ENCODE assay signal across 18 cellular contexts in genomic region chr10:50439806-50440205, GRCh38.
DNase-seq lines count a peak whose midpoint lies in the region; ATAC-seq and TF ChIP-seq lines count a peak whose summit lies in the region.
"Had no signal": no experiment of that assay in that cellular context is flagged by ENCODE, and none has a peak within 500 bp of the region (broad histone marks: within the 10 kb centered on the region; RNA-seq: fewer than 3 reads in every experiment).

No MANE protein-coding gene starts in this region.

- H3K9me3 Mint-ChIP-seq in effector memory CD8-positive, alpha-beta T cell, result no peaks in the 10 kb centered on the region
- H3K9me3 Mint-ChIP-seq: CD4-positive, alpha-beta T cell had no signal

- no peaks in the 10 kb centered on the region for H3K9me3 ChIP-seq in GM23248 (ENCODE audit: low read depth)
- H3K9me3 ChIP-seq in thyroid gland, result no peaks in the 10 kb centered on the region
- H3K9me3 ChIP-seq: BE2C had no signal

- no peak overlapping the region for H2AFZ ChIP-seq in GM23248

- H3K9ac ChIP-seq in GM23248, result no peak overlapping the region

- no peaks in the 10 kb centered on the region for H3K36me3 ChIP-seq in GM23248 (ENCODE audit: low read depth)
- no peaks in the 10 kb centered on the region for H3K36me3 ChIP-seq in thyroid gland
- H3K36me3 ChIP-seq: BE2C had no signal

- intact Hi-C loops in thyroid gland (cut with DNase I), result no loop called here

- TF ChIP-seq CTCF in choroid plexus epithelial cell (conservative IDR thresholded peaks at IDR 0.05; ENCODE audit: low read depth, low read length) (no peak), thyroid gland (IDR thresholded peaks at IDR 0.05) (no peak)

- no peaks in the 10 kb centered on the region for H3F3A ChIP-seq in GM23248 (ENCODE audit: insufficient read depth)

- peaks cover 5% of the 10 kb centered on the region; the same call in 1 of the 2 replicates for H3K4me1 ChIP-seq in GM23248 (ENCODE audit: insufficient read depth)
- no peaks in the 10 kb centered on the region for H3K4me1 ChIP-seq in thyroid gland
- H3K4me1 ChIP-seq: BE2C had no signal

- 86 to 89% methylated on average over 2 of the region's 2 CpGs for WGBS in GM23248 (ENCODE audit: low coverage in 1 of 2, low lambda C conversion rate in 2 of 2, missing lambda C conversion rate in 2 of 2), 2 experiments
- WGBS in thyroid gland, 2 donors, result 97 to 98% methylated on average over 2 of the region's 2 CpGs

- ATAC-seq in GM19023 (IDR thresholded peaks at IDR 0.05; ENCODE audit: unreplicated experiment), result no peak
- ATAC-seq in effector memory CD8-positive, alpha-beta T cell (replicated peaks), result no peak

- H3K4me3 ChIP-seq in GM23248 (no peak overlapping the region), choroid plexus epithelial cell (ENCODE audit: low read depth, low read length) (no peak overlapping the region), thyroid gland (replicated peaks in 1 of 3) (no peak overlapping the region)
- H3K4me3 ChIP-seq: K562 had no signal

- peak; percentile 18 for DNase-seq in AG20443 (ENCODE audit: low spot score)
- DNase-seq in GM23248, result peak; percentile 20
- DNase-seq in NCI-H226, result peak; percentile 13
- peak; percentile 42 for DNase-seq in choroid plexus epithelial cell (ENCODE audit: low read depth)
- no peak for DNase-seq in SW480 (ENCODE audit: low spot score)
- no peak for DNase-seq in effector memory CD8-positive, alpha-beta T cell
- DNase-seq in thyroid gland, result no peak
- DNase-seq: 8988T; BE2C; C1 segment of cervical spinal cord; Caco-2; CD4-positive, alpha-beta T cell; DMS153; DMS79 treated with DMSO at 0.1 percent for 48 hours; H9 had no signal

- H3K27me3 ChIP-seq in GM23248 (replicated peaks; ENCODE audit: insufficient read depth) (no peaks in the 10 kb centered on the region), thyroid gland (no peaks in the 10 kb centered on the region)
- H3K27me3 ChIP-seq: BE2C had no signal

- H3K27me3 Mint-ChIP-seq in effector memory CD8-positive, alpha-beta T cell, result no peaks in the 10 kb centered on the region
- H3K27me3 Mint-ChIP-seq: CD4-positive, alpha-beta T cell had no signal

- H3K27ac ChIP-seq in GM23248, result no peak overlapping the region
- H3K27ac ChIP-seq in thyroid gland, result no peak overlapping the region
- H3K27ac ChIP-seq: HL-60 had no signal

- no peaks in the 10 kb centered on the region for H3K36me3 Mint-ChIP-seq in effector memory CD8-positive, alpha-beta T cell (ENCODE audit: insufficient read depth)

- H4K20me1 ChIP-seq in GM23248 (ENCODE audit: insufficient read depth), result no peaks in the 10 kb centered on the region

- H3K9me2 ChIP-seq in GM23248 (ENCODE audit: insufficient read depth), result no peaks in the 10 kb centered on the region

- TF ChIP-seq POLR2A in thyroid gland (IDR thresholded peaks at IDR 0.05), result no peak

- in situ Hi-C loops in GM23248 (cut with MboI), result no loop called here

- H3K4me3 Mint-ChIP-seq in effector memory CD8-positive, alpha-beta T cell, result no peak overlapping the region
- H3K4me3 Mint-ChIP-seq: CD4-positive, alpha-beta T cell; H9 had no signal

- no peaks in the 10 kb centered on the region for H3K79me2 ChIP-seq in GM23248 (ENCODE audit: insufficient read depth)

- H3K4me2 ChIP-seq in GM23248 (ENCODE audit: unreplicated experiment), result no peak overlapping the region

- peaks cover 16 to 19% of the 10 kb centered on the region in 2 donors for H3K4me1 Mint-ChIP-seq in effector memory CD8-positive, alpha-beta T cell (ENCODE audit: low read depth in 2 of 2)

- no peak overlapping the region for H3K27ac Mint-ChIP-seq in effector memory CD8-positive, alpha-beta T cell
- H3K27ac Mint-ChIP-seq: CD4-positive, alpha-beta T cell had no signal

Comparison
In these comparisons a context has a peak if more than half of its experiments do, and no peak if none do; other contexts are left out.
1. DNase-seq: peak in AG20443 (single experiment), GM23248 (single experiment), NCI-H226 (single experiment) and choroid plexus epithelial cell (single experiment); none in SW480 (single experiment), effector memory CD8-positive, alpha-beta T cell (0 of 3) and thyroid gland (0 of 2).